8 cellular contexts compared by ENCODE assay signal in the genomic region with DNA sequence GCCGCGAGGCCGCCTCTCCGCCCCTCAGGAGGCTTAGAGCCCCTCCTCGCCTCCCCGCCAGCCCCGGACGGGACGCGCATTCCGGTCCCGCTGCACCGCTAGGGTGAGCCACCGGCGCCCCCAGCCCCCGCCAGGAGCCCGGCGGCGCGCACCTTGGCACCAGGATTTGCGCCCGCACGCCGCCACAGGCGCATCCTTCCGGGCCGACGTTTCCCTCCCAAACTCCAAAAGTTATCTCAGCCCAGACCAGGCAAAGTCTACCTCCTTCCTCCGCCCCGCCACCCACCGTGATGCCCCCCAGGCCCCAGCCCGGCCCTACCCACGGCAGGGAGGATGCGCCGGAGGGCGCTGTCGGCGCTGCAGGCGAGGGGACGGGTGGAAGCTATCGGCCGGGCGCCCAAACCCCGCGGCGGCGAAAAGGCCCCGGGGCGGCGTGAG. TPM values are rescaled to one million over a fixed set of nuclear protein-coding genes. Genes with fewer than 3 reads are reported as not detected.
DNase-seq lines count a peak whose midpoint lies in the region; ATAC-seq and TF ChIP-seq lines count a peak whose summit lies in the region.

No MANE protein-coding gene starts in this region.

- H3K4me3 ChIP-seq in HUES64 (ENCODE audit: low read length): peak overlapping the region; percentile 69
- peak overlapping the region; percentile 57 for H3K4me3 ChIP-seq in fibroblast of villous mesenchyme (ENCODE audit: low read depth, low read length)
- H3K4me3 ChIP-seq in osteoblast (ENCODE audit: insufficient read depth, low read length): peak overlapping the region; percentile 72

- under 1% methylated on average over 50 of the region's 50 CpGs for WGBS in HUES64

- peak overlapping the region; percentile 65 for H3K9ac ChIP-seq in HUES64 (ENCODE audit: low read depth, low read length)

- peaks cover 2% of the 10 kb centered on the region for H3K79me2 ChIP-seq in osteoblast (ENCODE audit: insufficient read depth, low read length)

- H3K36me3 ChIP-seq in HUES64 (ENCODE audit: insufficient read depth, low read length) (no peaks in the 10 kb centered on the region), osteoblast (ENCODE audit: insufficient read depth, low read length) (no peaks in the 10 kb centered on the region)

- ATAC-seq in HG03159 (IDR thresholded peaks at IDR 0.05; ENCODE audit: unreplicated experiment) (no peak), GM18870 (IDR thresholded peaks at IDR 0.05; ENCODE audit: unreplicated experiment) (no peak)

- no peaks in the 10 kb centered on the region for H4K20me1 ChIP-seq in osteoblast (ENCODE audit: insufficient read depth, low read length)

- no peaks in the 10 kb centered on the region for H3K9me3 ChIP-seq in HUES64 (ENCODE audit: insufficient read depth, low read depth, low read length)
- H3K9me3 ChIP-seq in osteoblast (ENCODE audit: low read depth, low read length): no peaks in the 10 kb centered on the region

- H2AFZ ChIP-seq in osteoblast (ENCODE audit: low read length): peak overlapping the region; percentile 41

- H3K27me3 ChIP-seq in HUES64 (ENCODE audit: insufficient read depth, low read length) (peaks cover 20% of the 10 kb centered on the region), osteoblast (ENCODE audit: insufficient read depth, low read length) (no peaks in the 10 kb centered on the region)

- peak overlapping the region; percentile 76 for H3K4me2 ChIP-seq in osteoblast (ENCODE audit: insufficient read depth, low read length)

- H3K4me1 ChIP-seq in HUES64 (ENCODE audit: insufficient read depth, low read length): 0 out of 2 replicates have a peak, but pooled peaks cover 3% of the 10 kb centered on the region
- no peaks in the 10 kb centered on the region for H3K4me1 ChIP-seq in osteoblast (ENCODE audit: insufficient read depth, low read length)

- DNase-seq in Ammon's horn (ENCODE audit: low spot score) (peak; percentile 1), fibroblast of villous mesenchyme (ENCODE audit: low read depth) (no peak), osteoblast (ENCODE audit: insufficient read length, low spot score, missing footprints) (no peak), SIG-M5 (lab: John Stamatoyannopoulos, UW) (no peak)
- DNase-seq in activated CD8-positive, alpha-beta memory T cell treated with anti-CD3 and anti-CD28 coated beads, Interleukin-2, amount 50 U/mL, for 4 hours: peak; percentile 22

- TF ChIP-seq CTCF in fibroblast of villous mesenchyme (IDR thresholded peaks at IDR 0.05; ENCODE audit: insufficient read depth, low read depth, low read length): no peak
- no peak for TF ChIP-seq CTCF in osteoblast (IDR thresholded peaks at IDR 0.05; ENCODE audit: extremely low read depth, low read depth, low read length)

- H3K27ac ChIP-seq in HUES64 (ENCODE audit: low read depth, low read length) (peak overlapping the region; percentile 41; the same call in 1 of the 2 replicates), osteoblast (ENCODE audit: low read depth, low read length) (no peak overlapping the region)

RNA-seq across cellular contexts. Expression of a gene that starts 0.5 kb away (rescaled TPM):
- 17.8 TPM for polyA plus RNA-seq in HUES64 (2013, experiment 1 of 2)
- polyA plus RNA-seq in HUES64 (2013, experiment 2 of 2): 17.3 TPM
- total RNA-seq in fibroblast of villous mesenchyme (0.32 and 1.7 TPM in 2 replicates), osteoblast (0.88 and 1.4 TPM in 2 replicates)

Comparison
In these comparisons a context has a peak if more than half of its experiments do, and no peak if none do; other contexts are left out.
1. DNase-seq: peak in Ammon's horn (single experiment) and activated CD8-positive, alpha-beta memory T cell treated with anti-CD3 and anti-CD28 coated beads, Interleukin-2, amount 50 U/mL, for 4 hours (single experiment); none in fibroblast of villous mesenchyme (single experiment), osteoblast (single experiment) and SIG-M5 (single experiment).
2. Peak in every context shown above with its lines, with median percentiles within 50 percentile points of each other: H3K4me3 ChIP-seq.